ENCODE assay signal across 13 cellular contexts in genomic region chr9:124277420-124277819, GRCh38.
"Had no signal": no experiment of that assay in that cellular context is flagged by ENCODE, and none has a peak within 500 bp of the region (broad histone marks: within the 10 kb centered on the region; RNA-seq: fewer than 3 reads in every experiment).

No MANE protein-coding gene starts in this region.

- ATAC-seq: activated CD8-positive, alpha-beta T cell treated with anti-CD3 and anti-CD28 coated beads for 36 hours; foreskin keratinocyte; left lobe of liver had no signal

- H3K9me3 ChIP-seq: thyroid gland had no signal

- H3K36me3 ChIP-seq: thyroid gland had no signal

- DNase-seq: activated CD4-positive, alpha-beta T cell treated with anti-CD3 and anti-CD28 coated beads for 4 hours; activated CD8-positive, alpha-beta memory T cell treated with anti-CD3 and anti-CD28 coated beads, Interleukin-2, amount 50 U/mL, for 4 hours; activated CD8-positive, alpha-beta T cell treated with anti-CD3 and anti-CD28 coated beads for 36 hours; activated naive CD8-positive, alpha-beta T cell treated with anti-CD3 and anti-CD28 coated beads, Interleukin-2, amount 10 ng/mL, durations not matched to agents 7 days and 5 days; activated T-cell treated with anti-CD3 and anti-CD28 coated beads, Interleukin-2, amount 50 U/mL, for 72 hours; anterior cingulate cortex; foreskin keratinocyte; retina; stimulated activated CD4-positive, alpha-beta T cell treated with anti-CD3 and anti-CD28 coated beads, Interleukin-4, amount 100 ng/mL, for 24 hours; T1000; thyroid gland had no signal

- H3K27me3 ChIP-seq: foreskin keratinocyte, thyroid gland had no signal

- H3K27ac ChIP-seq: foreskin keratinocyte, thyroid gland, VCaP had no signal

- H3K4me3 ChIP-seq: thyroid gland had no signal
